10 cellular contexts compared by ENCODE assay signal in genomic region chr19:48444129-48444932, GRCh38. TPM values are rescaled to one million over a fixed set of nuclear protein-coding genes. Genes with fewer than 3 reads are reported as not detected.
DNase-seq lines count a peak whose midpoint lies in the region; ATAC-seq and TF ChIP-seq lines count a peak whose summit lies in the region.
"Had no signal": no experiment of that assay in that cellular context is flagged by ENCODE, and none has a peak within 500 bp of the region (broad histone marks: within the 10 kb centered on the region; RNA-seq: fewer than 3 reads in every experiment).

No MANE protein-coding gene starts in this region.

- H3K36me3 ChIP-seq in SJSA1 (peaks cover 36% of the 10 kb centered on the region), subcutaneous abdominal adipose tissue (ENCODE audit: control insufficient read depth in 5 of 5, insufficient read depth in 5 of 5, low read length in 5 of 5) (peaks cover 4 to 20% (median 14%) of the 10 kb centered on the region in 5 donors), testis (ENCODE audit: low read depth, missing control alignments) (no peaks in the 10 kb centered on the region)

- H3K4me3 ChIP-seq in SJSA1, result peak overlapping the region; percentile 84
- H3K4me3 ChIP-seq in fibroblast of villous mesenchyme (ENCODE audit: low read depth, low read length), result peak overlapping the region; percentile 95
- H3K4me3 ChIP-seq in subcutaneous abdominal adipose tissue (ENCODE audit: low read depth in 1 of 5, low read length in 5 of 5), result peak overlapping the region; percentile 94 to 99 (median 97)
- H3K4me3 ChIP-seq in testis, result peak overlapping the region in 1 of 2 donors; percentile 45

- peak overlapping the region; percentile 86 for H3K4me3 Mint-ChIP-seq in activated CD4-positive, alpha-beta T cell treated with anti-CD3 and anti-CD28 coated beads for 36 hours

- peak; percentile 20 for DNase-seq in activated CD4-positive, alpha-beta T cell treated with anti-CD3 and anti-CD28 coated beads for 36 hours
- DNase-seq in activated CD4-positive, alpha-beta T cell treated with anti-CD3 and anti-CD28 coated beads for 48 hours, result no peak
- DNase-seq in SJSA1 (ENCODE audit: low read depth in 1 of 2, low spot score in 2 of 2) (no peak), fibroblast of villous mesenchyme (ENCODE audit: low read depth) (no peak), testis (no peak), iPS-NIHi7 (ENCODE audit: extremely low spot score) (no peak)

- H3K27me3 Mint-ChIP-seq in activated CD4-positive, alpha-beta T cell treated with anti-CD3 and anti-CD28 coated beads for 36 hours, result peaks cover 20% of the 10 kb centered on the region

- CTCF ChIA-PET in activated CD4-positive, alpha-beta T cell treated with anti-CD3 and anti-CD28 coated beads for 36 hours (lab: Charles Lee), result interaction anchor here (0.6 to 1.5 kb wide), 4 partner anchors 8 to 857 kb away, joined by 3 to 4 read pairs (median 4); no protein-coding TSS in a partner anchor

- H3K27me3 ChIP-seq in SJSA1 (replicated peaks) (peaks cover 16% of the 10 kb centered on the region), subcutaneous abdominal adipose tissue (ENCODE audit: control insufficient read depth in 5 of 5, insufficient read depth in 4 of 5, low read length in 5 of 5) (peaks cover 0 to 11% (median 2%) of the 10 kb centered on the region in 5 donors), testis (no peaks in the 10 kb centered on the region)

- H3K9ac ChIP-seq in subcutaneous abdominal adipose tissue (ENCODE audit: low read length in 5 of 5), result peak overlapping the region in 2 of 5 donors; percentile 14 to 94

- WGBS in testis, 2 donors, result 25 to 30% methylated on average over 32 to 38 of the region's 38 CpGs

- H3K4me1 ChIP-seq in SJSA1 (replicated peaks) (peaks cover 29% of the 10 kb centered on the region), subcutaneous abdominal adipose tissue (ENCODE audit: control insufficient read depth in 5 of 5, insufficient read depth in 5 of 5, low read length in 5 of 5) (peaks cover 3 to 31% (median 27%) of the 10 kb centered on the region in 5 donors), testis (peaks cover 17% of the 10 kb centered on the region)

- intact Hi-C loops in activated CD4-positive, alpha-beta T cell treated with anti-CD3 and anti-CD28 coated beads for 36 hours (cut with DNase I, micrococcal nuclease), result loop anchor here (2.0 kb wide), 3 partner anchors 66 to 276 kb away; partner anchors contain the start of gene LMTK3 (in 1 of the 2)
- intact Hi-C loops in testis (cut with DNase I; ENCODE audit: low total_unique reads), result no loop called here

- POLR2A ChIA-PET in activated CD4-positive, alpha-beta T cell treated with anti-CD3 and anti-CD28 coated beads for 36 hours (lab: Charles Lee), result interaction anchor here (0.6 kb wide), 1 partner anchor 25 kb away, joined by 4 read pairs; no protein-coding TSS in a partner anchor

- ATAC-seq in activated CD4-positive, alpha-beta T cell treated with anti-CD3 and anti-CD28 coated beads for 36 hours, result no peak
- ATAC-seq in HG03565 (IDR thresholded peaks at IDR 0.05; ENCODE audit: unreplicated experiment), result no peak

- H3K4me1 Mint-ChIP-seq in activated CD4-positive, alpha-beta T cell treated with anti-CD3 and anti-CD28 coated beads for 36 hours, result peaks cover 37% of the 10 kb centered on the region

- peak overlapping the region; percentile 39 for H3K27ac Mint-ChIP-seq in activated CD4-positive, alpha-beta T cell treated with anti-CD3 and anti-CD28 coated beads for 36 hours

- TF ChIP-seq CTCF in fibroblast of villous mesenchyme (IDR thresholded peaks at IDR 0.05; ENCODE audit: insufficient read depth, low read depth, low read length) (no peak), testis (IDR thresholded peaks at IDR 0.05) (no peak)

- TF ChIP-seq POLR2A in testis (IDR thresholded peaks at IDR 0.05), result no peak

- no peaks in the 10 kb centered on the region for H3K9me3 ChIP-seq in SJSA1 (replicated peaks)
- no peaks in the 10 kb centered on the region for H3K9me3 ChIP-seq in subcutaneous abdominal adipose tissue (ENCODE audit: control insufficient read depth in 5 of 5, low read length in 5 of 5)
- H3K9me3 ChIP-seq in testis, result no peaks in the 10 kb centered on the region
- H3K9me3 ChIP-seq: left lung had no signal

- no peaks in the 10 kb centered on the region for H3K9me3 Mint-ChIP-seq in activated CD4-positive, alpha-beta T cell treated with anti-CD3 and anti-CD28 coated beads for 36 hours (ENCODE audit: low read depth)

- H3K36me3 Mint-ChIP-seq in activated CD4-positive, alpha-beta T cell treated with anti-CD3 and anti-CD28 coated beads for 36 hours (ENCODE audit: low read depth), result peaks cover 32% of the 10 kb centered on the region

- H3K27ac ChIP-seq in SJSA1 (no peak overlapping the region), subcutaneous abdominal adipose tissue (ENCODE audit: low read depth, low read length) (no peak overlapping the region), testis (no peak overlapping the region)

RNA-seq across cellular contexts. Expression of gene GRWD1, which starts 1.5 kb away (rescaled TPM):
- total RNA-seq in activated CD4-positive, alpha-beta T cell treated with anti-CD3 and anti-CD28 coated beads for 36 hours, result 10 to 100 TPM; 43.4 to 51.3 TPM
- total RNA-seq in SJSA1 (2014; rRNA removed; shearing (Covaris generic)), result 50.5 and 73.1 TPM in 2 replicates
- total RNA-seq in fibroblast of villous mesenchyme, result 25.1 and 38.4 TPM in 2 replicates
- total RNA-seq in testis, result 10 to 100 TPM; 32.8 to 35.2 TPM
- polyA plus RNA-seq in testis (ENCODE audit: insufficient read depth, low read depth, low replicate concordance), result 17.8 TPM

RNA-seq across cellular contexts. Expression of gene KCNJ14, which starts 11.0 kb away (rescaled TPM):
- total RNA-seq in activated CD4-positive, alpha-beta T cell treated with anti-CD3 and anti-CD28 coated beads for 36 hours, result 1 to 10 TPM in 1 of 2 experiments, under 1 TPM in 1; 0.86 to 1.1 TPM
- total RNA-seq in SJSA1 (2014; rRNA removed; shearing (Covaris generic)), result 0.53 and 0.55 TPM in 2 replicates
- 0.43 and 0.64 TPM in 2 replicates for total RNA-seq in fibroblast of villous mesenchyme
- 1 to 10 TPM; 1.6 to 2.2 TPM for total RNA-seq in testis
- polyA plus RNA-seq in testis (ENCODE audit: insufficient read depth, low read depth, low replicate concordance), result 0.66 TPM

RNA-seq across cellular contexts. Expression of gene CYTH2, which starts 24.8 kb away (rescaled TPM):
- total RNA-seq in activated CD4-positive, alpha-beta T cell treated with anti-CD3 and anti-CD28 coated beads for 36 hours, result 10 to 100 TPM; 22.5 to 24.2 TPM
- total RNA-seq in SJSA1 (2014; rRNA removed; shearing (Covaris generic)), result 49.0 and 54.6 TPM in 2 replicates
- total RNA-seq in fibroblast of villous mesenchyme (31.1 and 42.5 TPM in 2 replicates), testis (100 to 1,000 TPM in 1 of 2 donors, 10 to 100 TPM in 1; 92.7 to 123 TPM)
- 132 TPM for polyA plus RNA-seq in testis (ENCODE audit: insufficient read depth, low read depth, low replicate concordance)

RNA-seq across cellular contexts. Expression of gene GRIN2D, which starts 50.9 kb away (rescaled TPM):
- under 1 TPM; 0.11 to 0.14 TPM for total RNA-seq in activated CD4-positive, alpha-beta T cell treated with anti-CD3 and anti-CD28 coated beads for 36 hours
- total RNA-seq in SJSA1 (2014; rRNA removed; shearing (Covaris generic)), result 0.05 TPM in 1 of 2 replicates, not detected in the other
- total RNA-seq in fibroblast of villous mesenchyme (0.86 and 1.9 TPM in 2 replicates), testis (1 to 10 TPM; 2.4 to 2.7 TPM)
- polyA plus RNA-seq in testis (ENCODE audit: insufficient read depth, low read depth, low replicate concordance), result 1.4 TPM
- total RNA-seq: SK-MEL-5 had no signal

RNA-seq across cellular contexts. Expression of gene KDELR1, which starts 53.0 kb away (rescaled TPM):
- 10 to 100 TPM; 69.5 to 78.8 TPM for total RNA-seq in activated CD4-positive, alpha-beta T cell treated with anti-CD3 and anti-CD28 coated beads for 36 hours
- total RNA-seq in SJSA1 (2014; rRNA removed; shearing (Covaris generic)), result 58.0 and 99.3 TPM in 2 replicates
- total RNA-seq in fibroblast of villous mesenchyme (72.2 and 111 TPM in 2 replicates), testis (100 to 1,000 TPM; 149 to 155 TPM)
- 187 TPM for polyA plus RNA-seq in testis (ENCODE audit: insufficient read depth, low read depth, low replicate concordance)
